Comparison of ENCODE assay signal across 8 cellular contexts in genomic region chr3:170961616-170962400, GRCh38. TPM values are rescaled to one million over a fixed set of nuclear protein-coding genes. Genes with fewer than 3 reads are reported as not detected.
A peak's percentile ranks its signal among the peaks of the same experiment; 100 is the strongest.
DNase-seq lines count a peak whose midpoint lies in the region; ATAC-seq, FAIRE-seq and TF ChIP-seq lines count a peak whose summit lies in the region.

No MANE protein-coding gene starts in this region.

- H3K4me3 ChIP-seq in HepG2 (replicated peaks in 1 of 3; ENCODE audit: insufficient read depth in 1 of 3, low read depth in 2 of 3, low read length in 3 of 3): peak overlapping the region in 1 of 3 experiments; percentile 20; a peak in 1 of 6 replicates

- ATAC-seq in activated CD4-positive, alpha-beta T cell treated with anti-CD3 and anti-CD28 coated beads for 36 hours: no peak
- peak; percentile 91 for ATAC-seq in HepG2
- no peak for ATAC-seq in effector memory CD8-positive, alpha-beta T cell (replicated peaks)
- no peak for ATAC-seq in GM18870 (IDR thresholded peaks at IDR 0.05; ENCODE audit: unreplicated experiment)
- ATAC-seq in GM21619 (IDR thresholded peaks at IDR 0.05; ENCODE audit: unreplicated experiment): no peak

- POLR2A ChIA-PET in activated CD4-positive, alpha-beta T cell treated with anti-CD3 and anti-CD28 coated beads for 36 hours (lab: Charles Lee): no interaction called here
- POLR2A ChIA-PET in MCF 10A (lab: Yijun Ruan, JAX): no interaction called here
- POLR2A ChIA-PET in HepG2 (lab: Yijun Ruan, JAX): interaction anchor here (0.6 to 1.1 kb wide), 4 partner anchors 36 to 605 kb away, joined by 3 read pairs; partner anchors contain the start of gene SLC2A2

- 21% methylated on average over 4 of the region's 4 CpGs for WGBS in HepG2 (ENCODE audit: low lambda C conversion rate)

- peak overlapping the region; percentile 46; the same call in 1 of the 2 replicates for H3K4me2 ChIP-seq in HepG2 (ENCODE audit: low read depth, low read length)

- TF ChIP-seq EP300 in HepG2 (IDR thresholded peaks at IDR 0.05; ENCODE audit: low read depth in 2 of 2, low read length in 2 of 2) (no peak), HepG2 (CRISPR knock-in tag; IDR thresholded peaks at IDR 0.05; ENCODE audit: borderline replicate concordance) (no peak)

- no peak for TF ChIP-seq POLR2A in HepG2 (IDR thresholded peaks at IDR 0.05; ENCODE audit: insufficient read depth in 1 of 2, low read depth in 2 of 2, low read length in 2 of 2)

- H3K9me3 Mint-ChIP-seq in activated CD4-positive, alpha-beta T cell treated with anti-CD3 and anti-CD28 coated beads for 36 hours (ENCODE audit: low read depth): no peaks in the 10 kb centered on the region
- no peaks in the 10 kb centered on the region for H3K9me3 Mint-ChIP-seq in MCF 10A (ENCODE audit: unreplicated experiment)
- H3K9me3 Mint-ChIP-seq in effector memory CD8-positive, alpha-beta T cell: no peaks in the 10 kb centered on the region

- H3K27ac Mint-ChIP-seq in activated CD4-positive, alpha-beta T cell treated with anti-CD3 and anti-CD28 coated beads for 36 hours: no peak overlapping the region
- H3K27ac Mint-ChIP-seq in MCF 10A (ENCODE audit: low read depth, unreplicated experiment): no peak overlapping the region
- no peak overlapping the region for H3K27ac Mint-ChIP-seq in effector memory CD8-positive, alpha-beta T cell

- H3K27me3 ChIP-seq in HepG2 (ENCODE audit: control insufficient read depth in 1 of 2, insufficient read depth in 2 of 2, low read length in 2 of 2): no peaks in the 10 kb centered on the region

- intact Hi-C loops in activated CD4-positive, alpha-beta T cell treated with anti-CD3 and anti-CD28 coated beads for 36 hours (cut with DNase I, micrococcal nuclease): loop anchor here (1.0 to 5.0 kb wide), 7 partner anchors 90 to 869 kb away; no protein-coding TSS in a partner anchor
- intact Hi-C loops in MCF 10A (cut with micrococcal nuclease): loop anchor here (1.0 to 5.0 kb wide), 7 partner anchors 88 to 872 kb away; no protein-coding TSS in a partner anchor
- intact Hi-C loops in HepG2 (cut with micrococcal nuclease; ENCODE audit: unreplicated experiment): loop anchor here (1.0 to 5.0 kb wide), 6 partner anchors 41 to 604 kb away; no protein-coding TSS in a partner anchor

- H3K4me3 Mint-ChIP-seq in activated CD4-positive, alpha-beta T cell treated with anti-CD3 and anti-CD28 coated beads for 36 hours: no peak overlapping the region
- no peak overlapping the region for H3K4me3 Mint-ChIP-seq in MCF 10A (ENCODE audit: unreplicated experiment)
- H3K4me3 Mint-ChIP-seq in effector memory CD8-positive, alpha-beta T cell: no peak overlapping the region

- peaks cover 51% of the 10 kb centered on the region for H3K4me1 ChIP-seq in HepG2 (ENCODE audit: insufficient read depth, low read length)

- no peaks in the 10 kb centered on the region for H3K79me2 ChIP-seq in HepG2 (ENCODE audit: insufficient read depth, low read length)

- peak; percentile 49 for FAIRE-seq in HepG2 (lab: Jason Lieb, UNC)

- no peaks in the 10 kb centered on the region for H3K9me3 ChIP-seq in HepG2 (ENCODE audit: low read length)

- peak; percentile 7 for DNase-seq in activated CD4-positive, alpha-beta T cell treated with anti-CD3 and anti-CD28 coated beads for 36 hours
- DNase-seq in activated CD4-positive, alpha-beta T cell treated with anti-CD3 and anti-CD28 coated beads, Interleukin-2, amount 50 U/mL, for 1 hour: no peak
- peak; percentile 51 for DNase-seq in NCI-H2107 treated with DMSO at 0.1 percent for 48 hours (lab: John Stamatoyannopoulos, UW; ENCODE audit: unreplicated experiment)
- DNase-seq in MCF 10A (ENCODE audit: unreplicated experiment): peak; percentile 45
- DNase-seq in HepG2 (ENCODE audit: low spot score): peak; percentile 76
- no peak for DNase-seq in effector memory CD8-positive, alpha-beta T cell

- H3K36me3 Mint-ChIP-seq in activated CD4-positive, alpha-beta T cell treated with anti-CD3 and anti-CD28 coated beads for 36 hours (ENCODE audit: low read depth): no peaks in the 10 kb centered on the region
- H3K36me3 Mint-ChIP-seq in MCF 10A (ENCODE audit: insufficient read depth, unreplicated experiment): no peaks in the 10 kb centered on the region
- H3K36me3 Mint-ChIP-seq in effector memory CD8-positive, alpha-beta T cell (ENCODE audit: insufficient read depth): no peaks in the 10 kb centered on the region

- H3K27ac ChIP-seq in HepG2 (ENCODE audit: extremely low read length, insufficient read depth, low read length): peak overlapping the region; percentile 46

- H3K4me1 Mint-ChIP-seq in activated CD4-positive, alpha-beta T cell treated with anti-CD3 and anti-CD28 coated beads for 36 hours: no peaks in the 10 kb centered on the region
- H3K4me1 Mint-ChIP-seq in MCF 10A (ENCODE audit: insufficient read depth, unreplicated experiment): no peaks in the 10 kb centered on the region
- no peaks in the 10 kb centered on the region for H3K4me1 Mint-ChIP-seq in effector memory CD8-positive, alpha-beta T cell (ENCODE audit: low read depth in 2 of 2)

- no peak overlapping the region for H2AFZ ChIP-seq in HepG2 (ENCODE audit: low read length)

- TF ChIP-seq CTCF in MCF 10A (IDR thresholded peaks at IDR 0.05; ENCODE audit: unreplicated experiment): peak; percentile 76
- peak; percentile 80 for TF ChIP-seq CTCF in HepG2 (CRISPR knock-in tag; IDR thresholded peaks at IDR 0.05)

- peaks cover 2% of the 10 kb centered on the region for H3K27me3 Mint-ChIP-seq in activated CD4-positive, alpha-beta T cell treated with anti-CD3 and anti-CD28 coated beads for 36 hours
- H3K27me3 Mint-ChIP-seq in MCF 10A (ENCODE audit: insufficient read depth, unreplicated experiment): no peaks in the 10 kb centered on the region
- peaks cover 21 to 24% of the 10 kb centered on the region in 2 donors for H3K27me3 Mint-ChIP-seq in effector memory CD8-positive, alpha-beta T cell

- CTCF ChIA-PET in activated CD4-positive, alpha-beta T cell treated with anti-CD3 and anti-CD28 coated beads for 36 hours (lab: Charles Lee): interaction anchor here (0.6 to 1.3 kb wide), 13 partner anchors 9 to 811 kb away, joined by 3 to 11 read pairs (median 3); no protein-coding TSS in a partner anchor
- CTCF ChIA-PET in MCF 10A (lab: Yijun Ruan, JAX) (interaction anchor here (0.6 to 1.8 kb wide), 21 partner anchors 9 to 1085 kb away, joined by 3 to 23 read pairs (median 4); no protein-coding TSS in a partner anchor), HepG2 (lab: Yijun Ruan, JAX; ENCODE audit: low intra/inter-chr PET ratio, low total read pairs) (interaction anchor here (1.2 to 2.4 kb wide), 9 partner anchors 56 to 605 kb away, joined by 3 to 33 read pairs (median 6); no protein-coding TSS in a partner anchor)

- no peaks in the 10 kb centered on the region for H3K36me3 ChIP-seq in HepG2 (replicated peaks in 1 of 2; ENCODE audit: control insufficient read depth in 1 of 2, insufficient read depth in 2 of 2, low read length in 2 of 2)

- BruUV-seq in MCF 10A (replicated peaks; lab: Mats Ljungman, UMichigan): no TSS peak
- no TSS peak for BruUV-seq in HepG2 (replicated peaks; lab: Mats Ljungman, UMichigan)

- in situ Hi-C loops in HepG2 (cut with HindIII; ENCODE audit: extremely low pct_ligation_motif_present, low pct_unique_long_range_greater_than_20kb): loop anchor here (5.0 kb wide), 3 partner anchors 85 to 605 kb away; no protein-coding TSS in a partner anchor

- TF ChIP-seq RAD21 in HepG2 (CRISPR knock-in tag; IDR thresholded peaks at IDR 0.05): peak; percentile 82; the same call in 1 of the 2 replicates

- H3K9ac ChIP-seq in HepG2 (ENCODE audit: insufficient read depth, low read depth, low read length): no peak overlapping the region

- no peaks in the 10 kb centered on the region for H4K20me1 ChIP-seq in HepG2 (ENCODE audit: insufficient read depth, low read length)

TF ChIP-seq in HepG2, 621 proteins besides CTCF, POLR2A, EP300 and RAD21 (continues in another document):
- peak; percentile 33; a peak in 1 of 4 replicates for TF ChIP-seq HMGXB4 (CRISPR knock-in tag; IDR thresholded peaks at IDR 0.05; ENCODE audit: borderline replicate concordance in 1 of 2, low read depth in 1 of 2)

RNA-seq across cellular contexts. Expression of gene EIF5A2, which starts 53.4 kb away (rescaled TPM):
- 1 to 10 TPM; 4.7 to 5.7 TPM for total RNA-seq in activated CD4-positive, alpha-beta T cell treated with anti-CD3 and anti-CD28 coated beads for 36 hours
- total RNA-seq in MCF 10A (2022) (6.0 and 15.0 TPM in 2 replicates), HepG2 (2016; rRNA removed; fragmentation: Illumina TruSeq; extraction: Trizol) (9.4 and 17.1 TPM in 2 replicates)
- total RNA-seq in HepG2 (2016; cell fraction: cytosol; rRNA removed; fragmentation: Illumina TruSeq; extraction: Trizol; ENCODE audit: low read depth): 4.8 and 6.7 TPM in 2 replicates
- total RNA-seq in HepG2 (2016; cell fraction: insoluble cytoplasmic fraction; rRNA removed; fragmentation: Illumina TruSeq; extraction: Trizol): 10.2 and 16.1 TPM in 2 replicates
- 10.1 and 11.5 TPM in 2 replicates for total RNA-seq in HepG2 (2016; cell fraction: membrane; rRNA removed; fragmentation: Illumina TruSeq; extraction: Trizol)
- 1.7 and 4.2 TPM in 2 replicates for total RNA-seq in HepG2 (2016; cell fraction: nucleus; rRNA removed; fragmentation: Illumina TruSeq; extraction: Trizol)
- 3.5 and 4.7 TPM in 2 replicates for polyA plus RNA-seq in HepG2 (2011; rRNA removed)
- 2.7 and 2.9 TPM in 2 replicates for polyA plus RNA-seq in HepG2 (2011; cell fraction: cytosol; rRNA removed)
- 0.97 and 1.3 TPM in 2 replicates for polyA plus RNA-seq in HepG2 (2011; cell fraction: nucleus; rRNA removed)
- polyA plus RNA-seq in HepG2 (2012): 3.9 and 4.9 TPM in 2 replicates
- polyA plus RNA-seq in HepG2 (2016; cell fraction: cytosol; fragmentation: Illumina TruSeq; extraction: Trizol; ENCODE audit: low read depth): 6.6 and 7.3 TPM in 2 replicates
- 11.9 and 12.3 TPM in 2 replicates for polyA plus RNA-seq in HepG2 (2016; cell fraction: insoluble cytoplasmic fraction; fragmentation: Illumina TruSeq; extraction: Trizol; ENCODE audit: low read depth)
- 6.7 and 7.0 TPM in 2 replicates for polyA plus RNA-seq in HepG2 (2016; cell fraction: membrane; fragmentation: Illumina TruSeq; extraction: Trizol; ENCODE audit: low read depth)
- 7.2 and 8.5 TPM in 2 replicates for polyA plus RNA-seq in HepG2 (2016; cell fraction: nucleus; fragmentation: Illumina TruSeq; extraction: Trizol; ENCODE audit: insufficient read depth, low read depth)
- polyA minus RNA-seq in HepG2 (2011; rRNA and poly(A)+ RNA removed; ENCODE audit: low replicate concordance): 4.2 and 9.9 TPM in 2 replicates
- polyA minus RNA-seq in HepG2 (2011; cell fraction: cytosol; rRNA and poly(A)+ RNA removed): 1.7 and 2.8 TPM in 2 replicates
- polyA minus RNA-seq in HepG2 (2011; cell fraction: nucleus; rRNA and poly(A)+ RNA removed): 3.9 and 4.7 TPM in 2 replicates

Comparison
In these comparisons a context has a peak if more than half of its experiments do, and no peak if none do; other contexts are left out.
1. DNase-seq: peak in activated CD4-positive, alpha-beta T cell treated with anti-CD3 and anti-CD28 coated beads for 36 hours (single experiment), NCI-H2107 treated with DMSO at 0.1 percent for 48 hours (single experiment), MCF 10A (single experiment) and HepG2 (single experiment); none in activated CD4-positive, alpha-beta T cell treated with anti-CD3 and anti-CD28 coated beads, Interleukin-2, amount 50 U/mL, for 1 hour (single experiment) and effector memory CD8-positive, alpha-beta T cell (0 of 3).